16 cellular contexts compared by ENCODE assay signal in genomic region chrX:45750639-45751038, GRCh38.
A peak's percentile ranks its signal among the peaks of the same experiment; 100 is the strongest.
DNase-seq lines count a peak whose midpoint lies in the region; ATAC-seq and TF ChIP-seq lines count a peak whose summit lies in the region.
"Had no signal": no experiment of that assay in that cellular context is flagged by ENCODE, and none has a peak within 500 bp of the region (broad histone marks: within the 10 kb centered on the region; RNA-seq: fewer than 3 reads in every experiment).

No MANE protein-coding gene starts in this region.

- peak overlapping the region; percentile 77 for H3K27ac ChIP-seq in PC-3 (ENCODE audit: low read length)
- H3K27ac ChIP-seq in prostate gland = no peak overlapping the region
- H3K27ac ChIP-seq in endodermal cell (ENCODE audit: low read depth, low read length) = no peak overlapping the region
- H3K27ac ChIP-seq: right lobe of liver had no signal

- CTCF ChIA-PET in PC-3 (lab: Charles Lee) = no interaction called here

- no TSS peak for BruUV-seq in PC-3 (replicated peaks; lab: Mats Ljungman, UMichigan)

- no peak overlapping the region for H2AFZ ChIP-seq in PC-3 (ENCODE audit: low read length)

- H3K4me1 Mint-ChIP-seq in endodermal cell = no peaks in the 10 kb centered on the region

- H3K4me3 ChIP-seq in PC-3 (ENCODE audit: low read length) (no peak overlapping the region), choroid plexus epithelial cell (ENCODE audit: low read depth, low read length) (no peak overlapping the region), prostate gland (no peak overlapping the region), endodermal cell (ENCODE audit: low read length) (no peak overlapping the region)
- H3K4me3 ChIP-seq: right lobe of liver had no signal

- TF ChIP-seq POLR2A in prostate gland (IDR thresholded peaks at IDR 0.05) = no peak

- peaks cover 21% of the 10 kb centered on the region for H3K9me3 Mint-ChIP-seq in endodermal cell
- H3K9me3 Mint-ChIP-seq: CD8-positive, alpha-beta T cell; naive thymus-derived CD8-positive, alpha-beta T cell had no signal

- ATAC-seq in PC-3 = no peak
- no peak for ATAC-seq in HG03108 (IDR thresholded peaks at IDR 0.05; ENCODE audit: unreplicated experiment)
- ATAC-seq: CD8-positive, alpha-beta T cell; naive thymus-derived CD8-positive, alpha-beta T cell; right lobe of liver had no signal

- POLR2A ChIA-PET in PC-3 (lab: Charles Lee; ENCODE audit: unreplicated experiment) = interaction anchor here (0.7 kb wide), 1 partner anchor 127 kb away, joined by 3 read pairs; no protein-coding TSS in a partner anchor

- no peaks in the 10 kb centered on the region for H3K27me3 Mint-ChIP-seq in endodermal cell (ENCODE audit: insufficient read depth)
- H3K27me3 Mint-ChIP-seq: naive thymus-derived CD8-positive, alpha-beta T cell had no signal

- no peak overlapping the region for H3K4me3 Mint-ChIP-seq in endodermal cell
- H3K4me3 Mint-ChIP-seq: CD8-positive, alpha-beta T cell; naive thymus-derived CD8-positive, alpha-beta T cell had no signal

- H3K27me3 ChIP-seq in PC-3 (ENCODE audit: low read length) (no peaks in the 10 kb centered on the region), prostate gland (replicated peaks; ENCODE audit: insufficient read depth) (no peaks in the 10 kb centered on the region), endodermal cell (ENCODE audit: control insufficient read depth, insufficient read depth, low read length, poor library complexity, severe bottlenecking) (no peaks in the 10 kb centered on the region)
- H3K27me3 ChIP-seq: right lobe of liver had no signal

- H3K36me3 ChIP-seq in PC-3 (ENCODE audit: low read depth, low read length) (peaks cover 87% of the 10 kb centered on the region), prostate gland (no peaks in the 10 kb centered on the region), endodermal cell (ENCODE audit: control insufficient read depth, insufficient read depth, low read length) (peaks cover 7% of the 10 kb centered on the region)
- H3K36me3 ChIP-seq: right lobe of liver had no signal

- H3K4me2 ChIP-seq in PC-3 (ENCODE audit: low read length) = peak overlapping the region; percentile 50; the same call in 1 of the 2 replicates

- 28% methylated on average over 5 of the region's 5 CpGs for WGBS in prostate gland
- 97% methylated on average over 5 of the region's 5 CpGs; no CpG with 5 or more reads in 1 of the 2 experiments for WGBS in endodermal cell (ENCODE audit: insufficient coverage in 1 of 2, insufficient read length in 1 of 2), 2 experiments

- H4K20me1 ChIP-seq in PC-3 (ENCODE audit: low read length) = no peaks in the 10 kb centered on the region

- DNase-seq in HCEC 1CT (peak; percentile 3), PC-3 (no peak), choroid plexus epithelial cell (ENCODE audit: low read depth) (peak; percentile 54), prostate gland (ENCODE audit: low spot score) (peak; percentile 21), NCI-H2171 (lab: John Stamatoyannopoulos, UW) (no peak), endodermal cell (no peak)
- DNase-seq: CD8-positive, alpha-beta T cell; effector CD4-positive, alpha-beta T cell; GOT3; KG1; kidney glomerular epithelial cell; naive thymus-derived CD8-positive, alpha-beta T cell; NCI-H1930; right lobe of liver; SHP77 treated with DMSO at 0.1 percent for 48 hours had no signal

- H3K4me1 ChIP-seq in PC-3 (ENCODE audit: insufficient read depth, low read length) (peaks cover 90% of the 10 kb centered on the region), prostate gland (replicated peaks) (no peaks in the 10 kb centered on the region), endodermal cell (ENCODE audit: control insufficient read depth, insufficient read depth, low read length) (no peaks in the 10 kb centered on the region)
- H3K4me1 ChIP-seq: right lobe of liver had no signal

- H3F3A ChIP-seq in PC-3 (ENCODE audit: low read length, unreplicated experiment) = peaks cover 44% of the 10 kb centered on the region

- peaks cover 10% of the 10 kb centered on the region for H3K36me3 Mint-ChIP-seq in endodermal cell (ENCODE audit: low read depth)

- no peaks in the 10 kb centered on the region for H3K9me2 ChIP-seq in PC-3 (replicated peaks; ENCODE audit: low read length)

- H3K27ac Mint-ChIP-seq in endodermal cell = no peak overlapping the region
- H3K27ac Mint-ChIP-seq: CD8-positive, alpha-beta T cell; naive thymus-derived CD8-positive, alpha-beta T cell had no signal

- H3K9me3 ChIP-seq in PC-3 (ENCODE audit: low read length) (no peaks in the 10 kb centered on the region), prostate gland (no peaks in the 10 kb centered on the region), endodermal cell (ENCODE audit: control insufficient read depth, low read length) (no peaks in the 10 kb centered on the region)
- H3K9me3 ChIP-seq: right lobe of liver had no signal

- H3K9ac ChIP-seq in PC-3 (ENCODE audit: low read length) (0 out of 2 replicates have a peak overlapping the region, but pooled peaks have one; percentile 40), endodermal cell (ENCODE audit: extremely low read depth, low read length, poor library complexity, severe bottlenecking) (no peak overlapping the region)

- peaks cover 93% of the 10 kb centered on the region for H3K79me2 ChIP-seq in PC-3 (ENCODE audit: low read length)

- intact Hi-C loops in PC-3 (cut with micrococcal nuclease) (no loop called here), prostate gland (cut with DNase I) (loop anchor here (5.0 kb wide), 1 partner anchor 238 kb away; no protein-coding TSS in a partner anchor)

- TF ChIP-seq CTCF in PC-3 (conservative IDR thresholded peaks at IDR 0.05; ENCODE audit: low read depth, low read length) (no peak), choroid plexus epithelial cell (conservative IDR thresholded peaks at IDR 0.05; ENCODE audit: low read depth, low read length) (no peak), prostate gland (IDR thresholded peaks at IDR 0.05) (no peak), endodermal cell (conservative IDR thresholded peaks at IDR 0.05) (no peak)

Comparison
In these comparisons a context has a peak if more than half of its experiments do, and no peak if none do; other contexts are left out.
1. DNase-seq: peak in HCEC 1CT (single experiment), choroid plexus epithelial cell (single experiment) and prostate gland (single experiment); none in PC-3 (single experiment), NCI-H2171 (single experiment) and endodermal cell (single experiment).